In the genomic region with DNA sequence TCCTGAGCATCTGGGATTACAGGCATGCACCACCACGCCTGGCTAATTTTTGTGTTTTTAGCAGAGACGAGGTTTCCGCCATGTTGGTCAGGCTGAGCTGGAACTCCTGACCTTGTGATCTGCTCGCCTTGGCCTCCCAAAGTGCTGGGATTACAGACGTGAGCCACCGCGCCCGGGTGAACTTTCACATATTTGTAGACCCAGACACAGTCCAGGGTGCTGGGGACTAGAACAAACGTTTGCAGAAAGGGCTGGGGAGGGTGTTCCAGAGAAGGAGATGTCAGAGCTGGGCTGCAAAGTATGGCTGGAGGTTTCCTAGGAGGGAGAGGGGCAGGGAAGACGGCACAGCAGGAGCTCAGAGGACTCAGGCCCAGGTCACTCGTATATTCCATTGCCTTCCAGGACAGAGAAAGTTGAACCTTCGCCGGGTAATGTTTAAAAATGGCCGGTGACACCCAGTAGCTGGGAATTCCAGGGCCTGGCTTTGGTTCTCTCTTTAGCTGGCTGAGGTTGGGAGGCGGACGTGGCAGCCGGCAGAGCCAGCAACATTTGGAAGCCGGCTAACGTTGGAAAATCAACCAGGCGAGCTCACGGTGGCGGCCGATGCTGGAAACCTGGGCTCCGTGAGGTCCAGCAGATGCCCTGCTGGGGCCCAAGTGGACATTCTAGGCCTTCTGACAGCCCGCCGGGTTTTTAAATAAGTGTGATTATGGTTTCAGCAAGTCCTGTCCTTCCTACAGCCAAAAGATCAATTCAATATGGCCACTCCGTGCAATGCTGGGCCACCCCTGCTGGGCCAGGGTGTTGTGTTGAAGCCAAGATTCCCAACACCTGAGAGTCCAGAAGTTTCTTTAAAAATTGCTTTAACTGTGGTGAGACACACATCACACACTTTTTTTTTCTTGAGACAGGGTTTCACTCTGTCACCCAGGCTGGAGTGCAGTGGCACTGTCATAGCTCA, we compare ENCODE assay signal across 10 cellular contexts. TPM values are rescaled to one million over a fixed set of nuclear protein-coding genes. Genes with fewer than 3 reads are reported as not detected.
DNase-seq lines count a peak whose midpoint lies in the region; ATAC-seq and TF ChIP-seq lines count a peak whose summit lies in the region.
"Had no signal": no experiment of that assay in that cellular context is flagged by ENCODE, and none has a peak within 500 bp of the region (broad histone marks: within the 10 kb centered on the region; RNA-seq: fewer than 3 reads in every experiment).

No MANE protein-coding gene starts in this region.

- DNase-seq in G401 (ENCODE audit: low spot score) = peak; percentile 88
- no peak for DNase-seq in chondrocyte (ENCODE audit: low spot score)
- peak; percentile 70 for DNase-seq in left lobe of liver (ENCODE audit: low spot score)
- peak; percentile 88 for DNase-seq in sigmoid colon
- DNase-seq in HAP-1 (ENCODE audit: low spot score in 2 of 2) = no peak
- DNase-seq in SKM-1 treated with dmso at 0.1 percent for 144 hours (lab: John Stamatoyannopoulos, UW; ENCODE audit: unreplicated experiment) = no peak
- DNase-seq in NCI-H82 treated with DMSO at 0.1 percent for 48 hours (lab: John Stamatoyannopoulos, UW; ENCODE audit: unreplicated experiment) = no peak

- H3K27ac ChIP-seq in sigmoid colon = peak overlapping the region; percentile 98 to 100 (median 98)
- H3K27ac ChIP-seq: C4-2B had no signal

- H3K4me3 ChIP-seq in sigmoid colon (peak overlapping the region in 3 of 4 donors; percentile 11 to 46 (median 46)), HAP-1 (no peak overlapping the region)

- peak overlapping the region; percentile 44 for H3K4me3 Mint-ChIP-seq in chondrocyte (ENCODE audit: unreplicated experiment)
- H3K4me3 Mint-ChIP-seq: stimulated activated memory B cell treated with anti-CD40 and anti-IgM and Interleukin-4, amounts not matched to agents 10 μg/mL and 1 μg/mL and 100 μg/mL, for 72 hours had no signal

- 72 to 73% methylated on average over 27 of the region's 27 CpGs for WGBS in sigmoid colon, 2 donors

- peaks cover 42% of the 10 kb centered on the region for H3K4me1 Mint-ChIP-seq in chondrocyte (ENCODE audit: low read depth)

- intact Hi-C loops in sigmoid colon (cut with DNase I) = loop anchor here (2.0 kb wide), 2 partner anchors 39 to 43 kb away; no protein-coding TSS in a partner anchor

- peak in 1 of 2 donors; percentile 53 for TF ChIP-seq POLR2A in sigmoid colon (IDR thresholded peaks at IDR 0.05)

- H3K4me1 ChIP-seq in sigmoid colon = peaks cover 0 to 94% (median 85%) of the 10 kb centered on the region in 4 donors
- no peaks in the 10 kb centered on the region for H3K4me1 ChIP-seq in HAP-1

- H3K36me3 ChIP-seq in sigmoid colon (no peaks in the 10 kb centered on the region), HAP-1 (replicated peaks) (peaks cover 15% of the 10 kb centered on the region)

- peak overlapping the region; percentile 92 for H3K27ac Mint-ChIP-seq in chondrocyte (ENCODE audit: unreplicated experiment)
- H3K27ac Mint-ChIP-seq: stimulated activated memory B cell treated with anti-CD40 and anti-IgM and Interleukin-4, amounts not matched to agents 10 μg/mL and 1 μg/mL and 100 μg/mL, for 72 hours had no signal

- H3K9me3 Mint-ChIP-seq in chondrocyte (ENCODE audit: low read depth) = no peaks in the 10 kb centered on the region
- H3K9me3 Mint-ChIP-seq: stimulated activated memory B cell treated with anti-CD40 and anti-IgM and Interleukin-4, amounts not matched to agents 10 μg/mL and 1 μg/mL and 100 μg/mL, for 72 hours had no signal

- peaks cover 10% of the 10 kb centered on the region for H3K36me3 Mint-ChIP-seq in chondrocyte (ENCODE audit: low read depth)

- no peaks in the 10 kb centered on the region for H3K27me3 Mint-ChIP-seq in chondrocyte (ENCODE audit: low read depth)
- H3K27me3 Mint-ChIP-seq: stimulated activated memory B cell treated with anti-CD40 and anti-IgM and Interleukin-4, amounts not matched to agents 10 μg/mL and 1 μg/mL and 100 μg/mL, for 72 hours had no signal

- TF ChIP-seq EP300 in sigmoid colon (IDR thresholded peaks at IDR 0.05) = no peak

- TF ChIP-seq CTCF in chondrocyte (IDR thresholded peaks at IDR 0.05) (no peak), sigmoid colon (IDR thresholded peaks at IDR 0.05) (no peak)

- H3K9me3 ChIP-seq in sigmoid colon = no peaks in the 10 kb centered on the region
- H3K9me3 ChIP-seq in HAP-1 = no peaks in the 10 kb centered on the region

- H3K27me3 ChIP-seq in sigmoid colon (no peaks in the 10 kb centered on the region), HAP-1 (ENCODE audit: low read depth) (no peaks in the 10 kb centered on the region)

- ATAC-seq in left lobe of liver = peak; percentile 0
- no peak for ATAC-seq in GM21447 (IDR thresholded peaks at IDR 0.05; ENCODE audit: unreplicated experiment)
- ATAC-seq: stimulated activated memory B cell treated with anti-CD40 and anti-IgM and Interleukin-4, amounts not matched to agents 10 μg/mL and 1 μg/mL and 100 μg/mL, for 72 hours had no signal

- in situ Hi-C loops in G401 (cut with HindIII; ENCODE audit: low sequenced_read_pairs) = no loop called here
- in situ Hi-C loops in HAP-1 (cut with MboI; ENCODE audit: low sequenced_read_pairs) = no loop called here

RNA-seq across cellular contexts. Expression of a gene that starts 41.5 kb away (rescaled TPM):
- 3.2 and 8.9 TPM in 2 replicates for total RNA-seq in G401 (2014; rRNA removed; shearing (Covaris generic))
- total RNA-seq in chondrocyte = 81.5 to 85.5 TPM (median 83.4 TPM) in 3 replicates
- 203 TPM for total RNA-seq in left lobe of liver
- total RNA-seq in sigmoid colon = 100 to 1,000 TPM in 1 of 4 donors, 10 to 100 TPM in 3; 63.2 to 114 (median 74.2) TPM
- polyA plus RNA-seq in sigmoid colon = 10 to 100 TPM in 2 of 3 donors, 1 to 10 TPM in 1; 9.0 to 45.7 (median 10.2) TPM

Comparison
In these comparisons a context has a peak if more than half of its experiments do, and no peak if none do; other contexts are left out.
1. DNase-seq: peak in G401 (single experiment), left lobe of liver (single experiment) and sigmoid colon (single experiment); none in chondrocyte (single experiment), HAP-1 (0 of 2), SKM-1 treated with dmso at 0.1 percent for 144 hours (single experiment) and NCI-H82 treated with DMSO at 0.1 percent for 48 hours (single experiment).